ENCODE assay signal across 8 cellular contexts in genomic region chr12:57614178-57614947, GRCh38. TPM values are rescaled to one million over a fixed set of nuclear protein-coding genes. Genes with fewer than 3 reads are reported as not detected.
A peak's percentile ranks its signal among the peaks of the same experiment; 100 is the strongest.
DNase-seq lines count a peak whose midpoint lies in the region; ATAC-seq, FAIRE-seq and TF ChIP-seq lines count a peak whose summit lies in the region.
"Had no signal": no experiment of that assay in that cellular context is flagged by ENCODE, and none has a peak within 500 bp of the region (broad histone marks: within the 10 kb centered on the region; RNA-seq: fewer than 3 reads in every experiment).

No MANE protein-coding gene starts in this region.

- H3K4me3 ChIP-seq in left ventricle myocardium inferior = peak overlapping the region; percentile 87
- no peak overlapping the region for H3K4me3 ChIP-seq in pancreas

- H3K9me3 ChIP-seq in left ventricle myocardium inferior (replicated peaks) (no peaks in the 10 kb centered on the region), pancreas (no peaks in the 10 kb centered on the region)

- H3K36me3 Mint-ChIP-seq in CD14-positive monocyte = peaks cover 3 to 4% of the 10 kb centered on the region in 2 donors

- peak overlapping the region in 1 of 2 donors; percentile 30 for H3K4me3 Mint-ChIP-seq in CD14-positive monocyte
- H3K4me3 Mint-ChIP-seq: dendritic cell treated with granulocyte-macrophage colony-stimulating factor and Interleukin-4, amounts not matched to agents 40 ng/mL and 50 ng/mL, for 4 days had no signal

- ATAC-seq in GM19438 (IDR thresholded peaks at IDR 0.05; ENCODE audit: low read depth, unreplicated experiment) = peak; percentile 61
- ATAC-seq in HG03520 (IDR thresholded peaks at IDR 0.05; ENCODE audit: unreplicated experiment) = peak; percentile 53
- no peak for ATAC-seq in pancreas

- intact Hi-C loops in left ventricle myocardium inferior (cut with micrococcal nuclease) (no loop called here), pancreas (cut with DNase I) (no loop called here), CD14-positive monocyte (cut with micrococcal nuclease) (no loop called here)

- H3K36me3 ChIP-seq in left ventricle myocardium inferior = peaks cover 29% of the 10 kb centered on the region
- H3K36me3 ChIP-seq in pancreas = no peaks in the 10 kb centered on the region

- FAIRE-seq in GM12892 (lab: Jason Lieb, UNC) = peak; percentile 90
- FAIRE-seq in pancreas (lab: Jason Lieb, UNC) = no peak

- peaks cover 0 to 15% (median 2%) of the 10 kb centered on the region in 7 donors for H3K9me3 Mint-ChIP-seq in CD14-positive monocyte
- H3K9me3 Mint-ChIP-seq: dendritic cell treated with granulocyte-macrophage colony-stimulating factor and Interleukin-4, amounts not matched to agents 40 ng/mL and 50 ng/mL, for 4 days had no signal

- TF ChIP-seq CTCF in left ventricle myocardium inferior (IDR thresholded peaks at IDR 0.05; ENCODE audit: borderline replicate concordance) = no peak
- TF ChIP-seq CTCF in pancreas (IDR thresholded peaks at IDR 0.05) = no peak
- TF ChIP-seq CTCF in CD14-positive monocyte (IDR thresholded peaks at IDR 0.05) = no peak

- DNase-seq in GM12892 (ENCODE audit: insufficient read length) (peak; percentile 63), left ventricle myocardium inferior (peak; percentile 47), pancreas (no peak), CD14-positive monocyte (ENCODE audit: low spot score) (no peak), D341Med (ENCODE audit: low spot score) (no peak)

- H3K4me1 ChIP-seq in left ventricle myocardium inferior (peaks cover 85% of the 10 kb centered on the region), pancreas (no peaks in the 10 kb centered on the region)

- peaks cover 18% of the 10 kb centered on the region for H3K4me1 Mint-ChIP-seq in CD14-positive monocyte

- TF ChIP-seq POLR2A in GM12892 (IDR thresholded peaks at IDR 0.05; ENCODE audit: low read depth, low read length) = no peak

- peak overlapping the region; percentile 46 for H3K27ac ChIP-seq in left ventricle myocardium inferior (replicated peaks)
- no peak overlapping the region for H3K27ac ChIP-seq in pancreas

- H3K27me3 ChIP-seq in left ventricle myocardium inferior (ENCODE audit: low read depth) (peaks cover 19% of the 10 kb centered on the region), pancreas (no peaks in the 10 kb centered on the region)

- peaks cover 81 to 93% (median 90%) of the 10 kb centered on the region in 3 donors for H3K27me3 Mint-ChIP-seq in CD14-positive monocyte (ENCODE audit: low read depth in 3 of 3)

- no peak overlapping the region for H3K27ac Mint-ChIP-seq in CD14-positive monocyte
- H3K27ac Mint-ChIP-seq: dendritic cell treated with granulocyte-macrophage colony-stimulating factor and Interleukin-4, amounts not matched to agents 40 ng/mL and 50 ng/mL, for 4 days had no signal

- WGBS in pancreas, 2 donors = 58 to 69% methylated on average over 14 of the region's 14 CpGs

RNA-seq across cellular contexts. Expression of gene ARHGEF25, which starts 3.1 kb away (rescaled TPM):
- polyA plus RNA-seq in GM12892 (2012; ENCODE audit: missing spikeins) = 7.1 TPM
- 9.7 TPM for total RNA-seq in left ventricle myocardium inferior
- 1 to 10 TPM; 1.8 to 7.0 (median 3.3) TPM for total RNA-seq in pancreas
- 10 to 100 TPM; 16.5 to 22.1 TPM for polyA plus RNA-seq in pancreas
- polyA plus RNA-seq in CD14-positive monocyte = not detected

RNA-seq across cellular contexts. Expression of gene DTX3, which starts 9.7 kb away (rescaled TPM):
- 23.5 TPM for polyA plus RNA-seq in GM12892 (2012; ENCODE audit: missing spikeins)
- total RNA-seq in left ventricle myocardium inferior (22.3 TPM), pancreas (10 to 100 TPM in 4 of 6 donors, 1 to 10 TPM in 2; 9.0 to 22.9 (median 12.1) TPM)
- polyA plus RNA-seq in pancreas (10 to 100 TPM; 36.6 to 71.7 TPM), CD14-positive monocyte (under 1 TPM in 1 of 2 donors, not detected in 1; 0.08 TPM)

RNA-seq across cellular contexts. Expression of gene B4GALNT1, which starts 18.6 kb away (rescaled TPM):
- polyA plus RNA-seq in GM12892 (2012; ENCODE audit: missing spikeins) = 0.38 TPM
- 4.7 TPM for total RNA-seq in left ventricle myocardium inferior
- under 1 TPM in 5 of 6 donors, not detected in 1; 0.04 to 0.78 (median 0.24) TPM for total RNA-seq in pancreas
- polyA plus RNA-seq in pancreas = 1 to 10 TPM in 1 of 2 donors, under 1 TPM in 1; 0.61 to 1.1 TPM
- not detected for polyA plus RNA-seq in CD14-positive monocyte

RNA-seq across cellular contexts. Expression of gene PIP4K2C, which starts 23.4 kb away (rescaled TPM):
- polyA plus RNA-seq in GM12892 (2012; ENCODE audit: missing spikeins) = 12.2 TPM
- 12.3 TPM for total RNA-seq in left ventricle myocardium inferior
- total RNA-seq in pancreas = 10 to 100 TPM; 11.3 to 17.0 (median 15.4) TPM
- polyA plus RNA-seq in pancreas = 10 to 100 TPM in 1 of 2 donors, 1 to 10 TPM in 1; 5.3 to 15.9 TPM
- 10 to 100 TPM; 12.3 to 16.9 TPM for polyA plus RNA-seq in CD14-positive monocyte

Comparison
In these comparisons a context has a peak if more than half of its experiments do, and no peak if none do; other contexts are left out.
1. DNase-seq: peak in GM12892 (single experiment) and left ventricle myocardium inferior (single experiment); none in pancreas (0 of 6), CD14-positive monocyte (single experiment) and D341Med (single experiment).
2. ATAC-seq: peak in GM19438 (single experiment) and HG03520 (single experiment); none in pancreas (0 of 4).